24 cellular contexts compared by ENCODE assay signal in genomic region chr7:89021741-89022140, GRCh38.
DNase-seq lines count a peak whose midpoint lies in the region; ATAC-seq, FAIRE-seq and TF ChIP-seq lines count a peak whose summit lies in the region.
"Had no signal": no experiment of that assay in that cellular context is flagged by ENCODE, and none has a peak within 500 bp of the region (broad histone marks: within the 10 kb centered on the region; RNA-seq: fewer than 3 reads in every experiment).

No MANE protein-coding gene starts in this region.

- no peaks in the 10 kb centered on the region for H4K20me1 ChIP-seq in neural progenitor cell (ENCODE audit: low read depth)
- H4K20me1 ChIP-seq: BLaER1 treated with 17β-estradiol and CSF1 and Interleukin-3, amounts not matched to agents 10 nM and 100 nM had no signal

- no peaks in the 10 kb centered on the region for H3K9me3 ChIP-seq in SJSA1 (replicated peaks)
- peaks cover 13% of the 10 kb centered on the region for H3K9me3 ChIP-seq in endodermal cell (ENCODE audit: control insufficient read depth, low read length)
- H3K9me3 ChIP-seq in neural progenitor cell (ENCODE audit: low read depth): peaks cover 13% of the 10 kb centered on the region
- no peaks in the 10 kb centered on the region for H3K9me3 ChIP-seq in MG63
- no peaks in the 10 kb centered on the region for H3K9me3 ChIP-seq in small intestine (ENCODE audit: control insufficient read depth, low read depth)
- H3K9me3 ChIP-seq: A549; BE2C; BLaER1 treated with 17β-estradiol and CSF1 and Interleukin-3, amounts not matched to agents 10 nM and 100 nM had no signal

- WGBS in endodermal cell (ENCODE audit: insufficient coverage in 1 of 2, insufficient read length in 1 of 2), 2 experiments: 25% methylated on average over 1 of the region's 1 CpG; no CpG with 5 or more reads in 1 of the 2 experiments
- WGBS in small intestine, 3 donors: 15 to 49% (median 22%) methylated on average over 1 of the region's 1 CpG

- H2AFZ ChIP-seq in neural progenitor cell (replicated peaks): peak overlapping the region; percentile 48
- H2AFZ ChIP-seq: GM23338 had no signal

- H3K27me3 Mint-ChIP-seq in endodermal cell (ENCODE audit: insufficient read depth) (no peaks in the 10 kb centered on the region), neural progenitor cell (ENCODE audit: insufficient read depth, low read depth) (no peaks in the 10 kb centered on the region)
- H3K27me3 Mint-ChIP-seq: CD4-positive, alpha-beta T cell; CD8-positive, alpha-beta memory T cell had no signal

- H3K4me2 ChIP-seq in neural progenitor cell: no peak overlapping the region
- H3K4me2 ChIP-seq: A549; BLaER1 treated with 17β-estradiol and CSF1 and Interleukin-3, amounts not matched to agents 10 nM and 100 nM; GM23338 had no signal

- FAIRE-seq in small intestine (lab: Jason Lieb, UNC): no peak
- FAIRE-seq: A549, GM12891, GM18507, H54 had no signal

- H3K27ac Mint-ChIP-seq in endodermal cell (peak overlapping the region; percentile 89), neural progenitor cell (no peak overlapping the region)
- H3K27ac Mint-ChIP-seq: CD14-positive monocyte; CD4-positive, alpha-beta T cell; CD8-positive, alpha-beta memory T cell; GM23338 had no signal

- H3K36me3 ChIP-seq in SJSA1 (no peaks in the 10 kb centered on the region), endodermal cell (ENCODE audit: control insufficient read depth, insufficient read depth, low read length) (no peaks in the 10 kb centered on the region), neural progenitor cell (no peaks in the 10 kb centered on the region), MG63 (no peaks in the 10 kb centered on the region), brain microvascular endothelial cell (replicated peaks) (no peaks in the 10 kb centered on the region), small intestine (ENCODE audit: control insufficient read depth in 2 of 2, insufficient read depth in 2 of 2, low read length in 2 of 2) (no peaks in the 10 kb centered on the region)
- H3K36me3 ChIP-seq: BE2C; BLaER1 treated with 17β-estradiol and CSF1 and Interleukin-3, amounts not matched to agents 10 nM and 100 nM had no signal

- peak overlapping the region; percentile 88 for H3K27ac ChIP-seq in SJSA1
- no peak overlapping the region for H3K27ac ChIP-seq in endodermal cell (ENCODE audit: low read depth, low read length)
- H3K27ac ChIP-seq in neural progenitor cell: no peak overlapping the region
- no peak overlapping the region for H3K27ac ChIP-seq in brain microvascular endothelial cell
- H3K27ac ChIP-seq in small intestine (ENCODE audit: low read depth in 1 of 2, low read length in 1 of 2): no peak overlapping the region
- H3K27ac ChIP-seq: A549; BLaER1 treated with 17β-estradiol and CSF1 and Interleukin-3, amounts not matched to agents 10 nM and 100 nM had no signal

- H3F3A ChIP-seq in neural progenitor cell (ENCODE audit: low read depth): no peaks in the 10 kb centered on the region

- H3K9me3 Mint-ChIP-seq in endodermal cell: peaks cover 15% of the 10 kb centered on the region
- no peaks in the 10 kb centered on the region for H3K9me3 Mint-ChIP-seq in neural progenitor cell

- in situ Hi-C loops in brain microvascular endothelial cell (cut with HindIII; ENCODE audit: low pct_ligation_motif_present, low sequenced_read_pairs): no loop called here

- H3K36me3 Mint-ChIP-seq in endodermal cell (ENCODE audit: low read depth) (no peaks in the 10 kb centered on the region), neural progenitor cell (no peaks in the 10 kb centered on the region)
- H3K36me3 Mint-ChIP-seq: CD14-positive monocyte; CD8-positive, alpha-beta memory T cell had no signal

- H3K79me2 ChIP-seq in neural progenitor cell (ENCODE audit: low read depth): no peaks in the 10 kb centered on the region

- H3K9ac ChIP-seq in endodermal cell (ENCODE audit: extremely low read depth, low read length, poor library complexity, severe bottlenecking): no peak overlapping the region
- no peak overlapping the region for H3K9ac ChIP-seq in neural progenitor cell
- H3K9ac ChIP-seq: BLaER1 treated with 17β-estradiol and CSF1 and Interleukin-3, amounts not matched to agents 10 nM and 100 nM had no signal

- TF ChIP-seq CTCF in endodermal cell (conservative IDR thresholded peaks at IDR 0.05) (no peak), neural progenitor cell (IDR thresholded peaks at IDR 0.05) (no peak), brain microvascular endothelial cell (IDR thresholded peaks at IDR 0.05; ENCODE audit: low read depth, low read length, missing control alignments) (no peak)

- H3K4me1 Mint-ChIP-seq in endodermal cell (peaks cover 20% of the 10 kb centered on the region), neural progenitor cell (no peaks in the 10 kb centered on the region)
- H3K4me1 Mint-ChIP-seq: CD14-positive monocyte; CD8-positive, alpha-beta memory T cell had no signal

- H3K4me3 Mint-ChIP-seq in endodermal cell (no peak overlapping the region), neural progenitor cell (no peak overlapping the region)
- H3K4me3 Mint-ChIP-seq: CD14-positive monocyte; CD4-positive, alpha-beta T cell; CD8-positive, alpha-beta memory T cell; GM23338 had no signal

- no peak for ATAC-seq in HG03442 (IDR thresholded peaks at IDR 0.05; ENCODE audit: unreplicated experiment)
- ATAC-seq: A549, GM23338 had no signal

- H3K4me1 ChIP-seq in SJSA1 (replicated peaks): peaks cover 44% of the 10 kb centered on the region
- H3K4me1 ChIP-seq in endodermal cell (ENCODE audit: control insufficient read depth, insufficient read depth, low read length): no peaks in the 10 kb centered on the region
- H3K4me1 ChIP-seq in neural progenitor cell: no peaks in the 10 kb centered on the region
- H3K4me1 ChIP-seq in small intestine (ENCODE audit: control insufficient read depth in 2 of 2, insufficient read depth in 1 of 2, low read depth in 1 of 2, low read length in 1 of 2): no peaks in the 10 kb centered on the region
- H3K4me1 ChIP-seq: A549, BE2C had no signal

- no peaks in the 10 kb centered on the region for H3K27me3 ChIP-seq in SJSA1 (replicated peaks)
- no peaks in the 10 kb centered on the region for H3K27me3 ChIP-seq in endodermal cell (ENCODE audit: control insufficient read depth, insufficient read depth, low read length, poor library complexity, severe bottlenecking)
- H3K27me3 ChIP-seq in neural progenitor cell: no peaks in the 10 kb centered on the region
- H3K27me3 ChIP-seq in MG63: no peaks in the 10 kb centered on the region
- H3K27me3 ChIP-seq in brain microvascular endothelial cell (replicated peaks): no peaks in the 10 kb centered on the region
- H3K27me3 ChIP-seq in small intestine (ENCODE audit: control insufficient read depth in 2 of 2, insufficient read depth in 2 of 2, low read length in 2 of 2): no peaks in the 10 kb centered on the region
- H3K27me3 ChIP-seq: BE2C; BLaER1 treated with 17β-estradiol and CSF1 and Interleukin-3, amounts not matched to agents 10 nM and 100 nM had no signal

- H3K4me3 ChIP-seq in SJSA1 (no peak overlapping the region), endodermal cell (ENCODE audit: low read length) (no peak overlapping the region), neural progenitor cell (no peak overlapping the region), MG63 (no peak overlapping the region), brain microvascular endothelial cell (ENCODE audit: low read depth, low read length) (no peak overlapping the region), small intestine (ENCODE audit: low read depth in 1 of 2, low read length in 2 of 2) (no peak overlapping the region)
- H3K4me3 ChIP-seq: A549; BLaER1 treated with 17β-estradiol and CSF1 and Interleukin-3, amounts not matched to agents 10 nM and 100 nM; GM23338 had no signal

- DNase-seq in SJSA1 (ENCODE audit: low read depth in 1 of 2, low spot score in 2 of 2) (no peak), endodermal cell (peak; percentile 76), neural progenitor cell (ENCODE audit: low spot score) (no peak), MG63 (no peak), brain microvascular endothelial cell (no peak), small intestine (no peak)
- DNase-seq: 8988T; ACHN; AML-193; BE2C; CD4-positive, alpha-beta T cell; CD8-positive, alpha-beta memory T cell; DMS53; DMS79 treated with DMSO at 0.1 percent for 48 hours; GF-D8; HCEC 1CT had no signal
